27 cellular contexts compared by ENCODE assay signal in genomic region chr9:135914921-135915320, GRCh38. TPM values are rescaled to one million over a fixed set of nuclear protein-coding genes. Genes with fewer than 3 reads are reported as not detected.
A peak's percentile ranks its signal among the peaks of the same experiment; 100 is the strongest.
DNase-seq lines count a peak whose midpoint lies in the region; FAIRE-seq and TF ChIP-seq lines count a peak whose summit lies in the region.
"Had no signal": no experiment of that assay in that cellular context is flagged by ENCODE, and none has a peak within 500 bp of the region (broad histone marks: within the 10 kb centered on the region; RNA-seq: fewer than 3 reads in every experiment).

No MANE protein-coding gene starts in this region.

- CTCF ChIA-PET in AG04450 (lab: Charles Lee), result no interaction called here

- no peak overlapping the region for H3K27ac Mint-ChIP-seq in HFFc6
- H3K27ac Mint-ChIP-seq: mesothelial cell of epicardium, nephron, T-helper 17 cell had no signal

- H3K9ac ChIP-seq in liver (ENCODE audit: low read depth in 1 of 2, low read length in 2 of 2), result no peak overlapping the region
- H3K9ac ChIP-seq: parathyroid adenoma had no signal

- H3K9me3 Mint-ChIP-seq in HFFc6, result peaks cover 68% of the 10 kb centered on the region

- H3K4me1 ChIP-seq in liver (ENCODE audit: control insufficient read depth in 4 of 4, insufficient read depth in 4 of 4, low read length in 3 of 4), result no peaks in the 10 kb centered on the region
- H3K4me1 ChIP-seq: parathyroid adenoma, Peyer's patch had no signal

- H3K27me3 ChIP-seq in AG04450 (ENCODE audit: control insufficient read depth, insufficient read depth, low read length) (no peaks in the 10 kb centered on the region), brain microvascular endothelial cell (replicated peaks) (no peaks in the 10 kb centered on the region), liver (ENCODE audit: control insufficient read depth in 4 of 4, insufficient read depth in 4 of 4, low read length in 3 of 4) (no peaks in the 10 kb centered on the region)
- H3K27me3 ChIP-seq: heart right ventricle, Peyer's patch, sigmoid colon, upper lobe of left lung had no signal

- peaks cover 16% of the 10 kb centered on the region for H3K4me1 Mint-ChIP-seq in HFFc6 (ENCODE audit: low read depth)

- no peak for TF ChIP-seq POLR2A in H54 (IDR thresholded peaks at IDR 0.05; ENCODE audit: low read depth, low read length)

- TF ChIP-seq CTCF in AG04450 (IDR thresholded peaks at IDR 0.05; ENCODE audit: low read depth, low read length), result peak; percentile 28
- no peak for TF ChIP-seq CTCF in HFFc6 (IDR thresholded peaks at IDR 0.05)
- no peak for TF ChIP-seq CTCF in brain microvascular endothelial cell (IDR thresholded peaks at IDR 0.05; ENCODE audit: low read depth, low read length, missing control alignments)
- TF ChIP-seq CTCF in liver (IDR thresholded peaks at IDR 0.05; ENCODE audit: low read depth, low read length, missing input control), result no peak

- H3K9me3 ChIP-seq in AG04450 (ENCODE audit: control insufficient read depth, insufficient read depth, low read length), result peaks cover 66% of the 10 kb centered on the region
- H3K9me3 ChIP-seq in liver (ENCODE audit: control insufficient read depth in 4 of 4, low read length in 3 of 4), result peaks cover 20 to 38% (median 32%) of the 10 kb centered on the region in 4 donors

- H3K36me3 ChIP-seq in brain microvascular endothelial cell (replicated peaks), result peaks cover 30% of the 10 kb centered on the region
- H3K36me3 ChIP-seq in liver (ENCODE audit: control insufficient read depth in 4 of 4, insufficient read depth in 3 of 4, low read depth in 1 of 4, low read length in 3 of 4), result peaks cover 9 to 42% (median 26%) of the 10 kb centered on the region in 4 donors

- no peak overlapping the region for H3K4me3 Mint-ChIP-seq in HFFc6
- H3K4me3 Mint-ChIP-seq: mesothelial cell of epicardium, nephron, T-helper 17 cell had no signal

- no peak for TF ChIP-seq RAD21 in liver (IDR thresholded peaks at IDR 0.05)

- POLR2A ChIA-PET in AG04450 (lab: Yijun Ruan, JAX), result no interaction called here

- H3K27ac ChIP-seq in AG04450 (ENCODE audit: low read depth, low read length) (no peak overlapping the region), brain microvascular endothelial cell (no peak overlapping the region), liver (ENCODE audit: low read depth in 1 of 2, low read length in 2 of 2) (no peak overlapping the region)
- H3K27ac ChIP-seq: C4-2B, heart right ventricle, parathyroid adenoma, Peyer's patch, sigmoid colon, upper lobe of left lung, WERI-Rb-1 had no signal

- in situ Hi-C loops in brain microvascular endothelial cell (cut with HindIII; ENCODE audit: low pct_ligation_motif_present, low sequenced_read_pairs), result no loop called here

- 97% methylated on average over 1 of the region's 1 CpG for WGBS in liver

- FAIRE-seq in H54 (lab: Jason Lieb, UNC), result no peak
- FAIRE-seq: G401.6, H1, HTR-8/SVneo had no signal

- H3K4me3 ChIP-seq in AG04450 (ENCODE audit: low read depth, low read length) (no peak overlapping the region), brain microvascular endothelial cell (ENCODE audit: low read depth, low read length) (no peak overlapping the region), liver (ENCODE audit: low read depth in 1 of 3, low read length in 3 of 3) (peak overlapping the region in 2 of 3 donors; percentile 23 to 60)
- H3K4me3 ChIP-seq: heart right ventricle, Peyer's patch, sigmoid colon, upper lobe of left lung had no signal

- H3K27me3 Mint-ChIP-seq in HFFc6 (ENCODE audit: insufficient read depth), result peaks cover 3% of the 10 kb centered on the region; the same call in 1 of the 2 replicates
- H3K27me3 Mint-ChIP-seq: T-helper 17 cell had no signal

- DNase-seq in AG04450 (ENCODE audit: low read depth, low spot score) (peak; percentile 42), HFFc6 (peak; percentile 14), brain microvascular endothelial cell (peak; percentile 25), T-helper 2 cell (no peak), H54 (ENCODE audit: insufficient read length, low spot score) (no peak), NCI-H446 (lab: John Stamatoyannopoulos, UW) (no peak), GM19240 (ENCODE audit: insufficient read length, low spot score) (no peak)
- DNase-seq: activated CD4-positive, alpha-beta T cell treated with anti-CD3 and anti-CD28 coated beads, Interleukin-2, amount 50 U/mL, for 4 hours; activated CD8-positive, alpha-beta memory T cell treated with anti-CD3 and anti-CD28 coated beads, Interleukin-2, amount 50 U/mL, for 4 hours; heart right ventricle; Karpas-422; NCI-H1092 treated with DMSO at 0.1 percent for 48 hours; NCI-H2081 treated with DMSO at 0.1 percent for 48 hours; NK-92 treated with Interleukin-12 subunit alpha and Interleukin-12 subunit beta, amount 100 ng/mL, for 24 hours; Peyer's patch; sigmoid colon; T-helper 17 cell; upper lobe of left lung; WERI-Rb-1 had no signal

- peaks cover 83% of the 10 kb centered on the region for H3K36me3 Mint-ChIP-seq in HFFc6 (ENCODE audit: low read depth)

TF ChIP-seq in liver, 16 proteins besides CTCF, POLR2A, EP300 and RAD21:
- no peak for TF ChIP-seq TAF1 (conservative IDR thresholded peaks at IDR 0.05)
- TF ChIP-seq FOXA2 (IDR thresholded peaks at IDR 0.05), result no peak
- TF ChIP-seq ZBTB33 (IDR thresholded peaks at IDR 0.05), result no peak

RNA-seq across cellular contexts. Expression of gene CAMSAP1, which starts 7.6 kb away (rescaled TPM):
- polyA plus RNA-seq in AG04450 (2011; rRNA removed) (7.8 and 9.5 TPM in 2 replicates), liver (1 to 10 TPM in 1 of 2 donors, under 1 TPM in 1; 0.97 to 3.9 TPM)
- polyA minus RNA-seq in AG04450 (2011; rRNA and poly(A)+ RNA removed), result 93.8 and 98.0 TPM in 2 replicates
- 10 to 100 TPM; 14.9 to 22.8 (median 18.1) TPM for total RNA-seq in HFFc6 (2021; fragmentation: NEBNext Ultra II Directional; extraction: Animal tissue kit (Norgen Biotek cat#: 25700))
- 1 to 10 TPM; 6.3 to 6.4 TPM for total RNA-seq in liver

RNA-seq across cellular contexts. Expression of gene UBAC1, which starts 46.3 kb away (rescaled TPM):
- polyA plus RNA-seq in AG04450 (2011; rRNA removed) (33.6 and 35.8 TPM in 2 replicates), liver (10 to 100 TPM; 16.2 to 16.4 TPM)
- polyA minus RNA-seq in AG04450 (2011; rRNA and poly(A)+ RNA removed), result 16.6 and 20.7 TPM in 2 replicates
- total RNA-seq in HFFc6 (2021; fragmentation: NEBNext Ultra II Directional; extraction: Animal tissue kit (Norgen Biotek cat#: 25700)), result 10 to 100 TPM; 27.9 to 33.6 (median 31.2) TPM
- total RNA-seq in liver, result 100 to 1,000 TPM in 1 of 2 donors, 10 to 100 TPM in 1; 16.4 to 115 TPM

Comparison
In these comparisons a context has a peak if more than half of its experiments do, and no peak if none do; other contexts are left out.
1. DNase-seq: peak in AG04450 (single experiment), HFFc6 (single experiment) and brain microvascular endothelial cell (single experiment); none in T-helper 2 cell (0 of 5), H54 (single experiment), NCI-H446 (0 of 2) and GM19240 (single experiment).
2. H3K4me3 ChIP-seq: peak in liver (2 of 3); none in AG04450 (single experiment) and brain microvascular endothelial cell (single experiment).